In genomic region chr12:121711925-121712461, GRCh38 we compare ENCODE assay signal across 1 cellular context.
TF ChIP-seq lines count a peak whose summit lies in the region.

No MANE protein-coding gene starts in this region.

TF ChIP-seq in GM12878, 131 proteins besides CTCF, POLR2A, EP300 and RAD21:
- TF ChIP-seq PKNOX1 (IDR thresholded peaks at IDR 0.05) (peak; percentile 57; the same call in 1 of the 2 replicates), CREB1 (IDR thresholded peaks at IDR 0.05; ENCODE audit: low read depth) (0 out of 2 replicates have a peak, but pooled peaks have one; percentile 18), TCF12 (IDR thresholded peaks at IDR 0.05; ENCODE audit: low read depth, low read length) (0 out of 2 replicates have a peak, but pooled peaks have one; percentile 5), FOXM1 (IDR thresholded peaks at IDR 0.05; ENCODE audit: low read depth, low read length) (no peak), RELB (IDR thresholded peaks at IDR 0.05; ENCODE audit: low read depth) (no peak)
